8 cellular contexts compared by ENCODE assay signal in genomic region chr7:33185786-33186185, GRCh38. TPM values are rescaled to one million over a fixed set of nuclear protein-coding genes. Genes with fewer than 3 reads are reported as not detected.
DNase-seq lines count a peak whose midpoint lies in the region; ATAC-seq and TF ChIP-seq lines count a peak whose summit lies in the region.

No MANE protein-coding gene starts in this region.

- H3K27me3 Mint-ChIP-seq in type B pancreatic cell = no peaks in the 10 kb centered on the region

- TF ChIP-seq CTCF in AG09319 (IDR thresholded peaks at IDR 0.05; ENCODE audit: low read depth, low read length) = peak; percentile 64
- peak; percentile 41; the same call in 1 of the 2 replicates for TF ChIP-seq CTCF in GM12874 (IDR thresholded peaks at IDR 0.05; ENCODE audit: insufficient read depth, low read depth, low read length)
- TF ChIP-seq CTCF in type B pancreatic cell (conservative IDR thresholded peaks at IDR 0.05) = peak; percentile 87

- H3K27ac Mint-ChIP-seq in type B pancreatic cell = no peak overlapping the region

- H3K4me1 Mint-ChIP-seq in type B pancreatic cell (ENCODE audit: unreplicated experiment) = peaks cover 13% of the 10 kb centered on the region

- peaks cover 11% of the 10 kb centered on the region for H3K36me3 Mint-ChIP-seq in type B pancreatic cell

- H3K9me3 Mint-ChIP-seq in type B pancreatic cell = peaks cover 4% of the 10 kb centered on the region

- DNase-seq in AG09319 (ENCODE audit: extremely low read depth, low read depth) (no peak), NCI-H2171 treated with DMSO at 0.1 percent for 48 hours (lab: John Stamatoyannopoulos, UW) (peak; percentile 65), amniotic stem cell (lab: John Stamatoyannopoulos, UW) (peak; percentile 27), inferior parietal cortex (ENCODE audit: extremely low spot score) (peak; percentile 50), type B pancreatic cell (ENCODE audit: extremely low spot score, unreplicated experiment) (no peak)

- H3K4me3 Mint-ChIP-seq in type B pancreatic cell = no peak overlapping the region

- ATAC-seq in HG03095 (IDR thresholded peaks at IDR 0.05; ENCODE audit: unreplicated experiment) = peak; percentile 80
- no peak for ATAC-seq in HG03571 (IDR thresholded peaks at IDR 0.05; ENCODE audit: unreplicated experiment)

RNA-seq across cellular contexts. Expression of gene BBS9, which starts 56.4 kb away (rescaled TPM):
- 13.0 and 19.7 TPM in 2 replicates for total RNA-seq in type B pancreatic cell (ENCODE audit: low replicate concordance)

Comparison
In these comparisons a context has a peak if more than half of its experiments do, and no peak if none do; other contexts are left out.
1. DNase-seq: peak in NCI-H2171 treated with DMSO at 0.1 percent for 48 hours (single experiment), amniotic stem cell (single experiment) and inferior parietal cortex (single experiment); none in AG09319 (single experiment) and type B pancreatic cell (single experiment).
2. Peak in every context shown above with its lines, with median percentiles within 50 percentile points of each other: CTCF ChIP-seq.